25 cellular contexts compared by ENCODE assay signal in the genomic region with DNA sequence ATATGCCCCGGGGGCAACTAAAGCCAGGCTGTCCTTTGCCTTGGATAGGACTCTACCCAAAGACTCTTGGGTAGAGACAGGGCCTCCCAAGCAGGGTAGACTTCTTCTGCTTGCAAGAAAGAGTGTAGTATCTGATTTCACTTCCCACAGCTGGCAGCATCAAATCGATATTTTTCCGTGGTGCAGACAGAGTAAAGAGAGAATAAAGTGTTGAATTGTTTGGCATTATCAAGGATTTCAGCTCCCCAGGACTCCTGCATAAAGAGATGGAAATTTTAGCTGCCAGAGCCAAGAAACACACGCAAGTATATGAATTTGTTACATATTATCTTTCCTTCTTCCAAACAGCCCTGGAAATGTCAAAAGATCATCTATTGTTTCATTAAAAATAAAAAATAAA.
DNase-seq lines count a peak whose midpoint lies in the region; ATAC-seq and TF ChIP-seq lines count a peak whose summit lies in the region.
"Had no signal": no experiment of that assay in that cellular context is flagged by ENCODE, and none has a peak within 500 bp of the region (broad histone marks: within the 10 kb centered on the region; RNA-seq: fewer than 3 reads in every experiment).

No MANE protein-coding gene starts in this region.

- no peak for ATAC-seq in thoracic aorta (ENCODE audit: insufficient number of reproducible peaks, low FRiP score, low read depth)
- ATAC-seq: activated T-cell treated with anti-CD3 and anti-CD28 coated beads, Interleukin-2, amount 50 U/mL, for 4 hours had no signal

- no peak overlapping the region for H3K4me2 ChIP-seq in mesendoderm (ENCODE audit: low read length)

- no peak overlapping the region for H3K56ac ChIP-seq in mesendoderm (ENCODE audit: low read length)

- no peak for TF ChIP-seq CTCF in brain (conservative IDR thresholded peaks at IDR 0.05)
- TF ChIP-seq CTCF in thoracic aorta (IDR thresholded peaks at IDR 0.05): no peak

- no peak overlapping the region for H4K5ac ChIP-seq in mesendoderm (ENCODE audit: low read length)

- no peak overlapping the region for H3K27ac ChIP-seq in mesendoderm (ENCODE audit: low read depth, low read length)
- H3K27ac ChIP-seq in thoracic aorta: peak overlapping the region; percentile 6 to 58
- H3K27ac ChIP-seq: 22Rv1, adrenal gland, GM23248, left ventricle myocardium inferior had no signal

- H3K4me3 ChIP-seq in mesendoderm (ENCODE audit: low read length) (no peak overlapping the region), thoracic aorta (no peak overlapping the region)
- H3K4me3 ChIP-seq: adrenal gland, GM23248, left ventricle myocardium inferior, MG63, sigmoid colon had no signal

- H3K36me3 ChIP-seq in mesendoderm (ENCODE audit: control insufficient read depth, insufficient read depth, low read length): no peaks in the 10 kb centered on the region
- H3K36me3 ChIP-seq in thoracic aorta: no peaks in the 10 kb centered on the region
- H3K36me3 ChIP-seq: adrenal gland, left ventricle myocardium inferior, sigmoid colon had no signal

- H3K27me3 Mint-ChIP-seq in brain: peaks cover 4% of the 10 kb centered on the region
- H3K27me3 Mint-ChIP-seq: activated CD4-positive, alpha-beta T cell treated with anti-CD3 and anti-CD28 coated beads, Interleukin-2, amount 10 ng/mL, durations not matched to agents 24 days and 14 days; CD4-positive, CD25-positive, alpha-beta regulatory T cell had no signal

- no peaks in the 10 kb centered on the region for H3K9me3 ChIP-seq in thoracic aorta
- H3K9me3 ChIP-seq: adrenal gland, left ventricle myocardium inferior, MG63, sigmoid colon, SK-N-SH had no signal

- H3K79me1 ChIP-seq in mesendoderm (ENCODE audit: low read length): no peaks in the 10 kb centered on the region

- H3K4me1 Mint-ChIP-seq in brain: peaks cover 58% of the 10 kb centered on the region
- H3K4me1 Mint-ChIP-seq: activated CD4-positive, alpha-beta T cell treated with anti-CD3 and anti-CD28 coated beads, Interleukin-2, amount 10 ng/mL, durations not matched to agents 24 days and 14 days; CD4-positive, CD25-positive, alpha-beta regulatory T cell had no signal

- peaks cover 5% of the 10 kb centered on the region for H3K36me3 Mint-ChIP-seq in brain
- H3K36me3 Mint-ChIP-seq: CD4-positive, CD25-positive, alpha-beta regulatory T cell; type B pancreatic cell had no signal

- no peak overlapping the region for H3K9ac ChIP-seq in mesendoderm (ENCODE audit: low read length)
- H3K9ac ChIP-seq: GM23248, SK-N-SH had no signal

- H3K27ac Mint-ChIP-seq in brain: peak overlapping the region in 4 of 5 experiments; percentile 68 to 86 (median 71)
- H3K27ac Mint-ChIP-seq: activated CD4-positive, alpha-beta T cell treated with anti-CD3 and anti-CD28 coated beads, Interleukin-2, amount 10 ng/mL, durations not matched to agents 24 days and 14 days; type B pancreatic cell had no signal

- no peak overlapping the region for H3K18ac ChIP-seq in mesendoderm (ENCODE audit: low read length)

- no peak overlapping the region for H3K4ac ChIP-seq in mesendoderm (ENCODE audit: low read depth, low read length)

- no peak overlapping the region for H2AK5ac ChIP-seq in mesendoderm (ENCODE audit: low read length)

- peak overlapping the region; percentile 70 for H2BK5ac ChIP-seq in mesendoderm (ENCODE audit: low read length)

- H3K79me2 ChIP-seq in mesendoderm (ENCODE audit: control insufficient read depth, insufficient read depth, low read length): no peaks in the 10 kb centered on the region

- no peak overlapping the region for H4K8ac ChIP-seq in mesendoderm (ENCODE audit: low read depth, low read length)

- H2BK120ac ChIP-seq in mesendoderm (ENCODE audit: low read depth, low read length): no peak overlapping the region

- peak overlapping the region; percentile 70 for H3K23ac ChIP-seq in mesendoderm (ENCODE audit: low read length)

- H3K4me3 Mint-ChIP-seq in brain: no peak overlapping the region
- H3K4me3 Mint-ChIP-seq: activated CD4-positive, alpha-beta T cell treated with anti-CD3 and anti-CD28 coated beads, Interleukin-2, amount 10 ng/mL, durations not matched to agents 24 days and 14 days; activated T-cell treated with anti-CD3 and anti-CD28 coated beads, Interleukin-2, amount 50 U/mL, for 4 hours; CD4-positive, CD25-positive, alpha-beta regulatory T cell; neural crest cell; type B pancreatic cell had no signal

- H2BK15ac ChIP-seq in mesendoderm (replicated peaks; ENCODE audit: low read depth): no peak overlapping the region

- DNase-seq in NCI-H2107 treated with DMSO at 0.1 percent for 48 hours (lab: John Stamatoyannopoulos, UW; ENCODE audit: unreplicated experiment): peak; percentile 57
- DNase-seq in NCI-H2107 (lab: John Stamatoyannopoulos, UW): no peak
- DNase-seq in mesendoderm: no peak
- DNase-seq in thoracic aorta (ENCODE audit: low spot score): no peak
- no peak for DNase-seq in amniotic stem cell (lab: John Stamatoyannopoulos, UW)
- no peak for DNase-seq in dedifferentiated amniotic fluid mesenchymal stem cell (ENCODE audit: extremely low spot score)
- DNase-seq in EL: no peak
- DNase-seq: activated CD4-positive, alpha-beta T cell treated with anti-CD3 and anti-CD28 coated beads, Interleukin-2, amount 10 ng/mL, durations not matched to agents 24 days and 14 days; activated T-cell treated with anti-CD3 and anti-CD28 coated beads, Interleukin-2, amount 50 U/mL, for 4 hours; CD4-positive, CD25-positive, alpha-beta regulatory T cell; GF-D8; NCI-H146; NCI-H2227 treated with DMSO at 0.1 percent for 48 hours; posterior cingulate gyrus; sigmoid colon; stimulated activated CD8-positive, alpha-beta memory T cell treated with anti-CD3 and anti-CD28 coated beads, Interleukin-4, amount 100 ng/mL, for 48 hours had no signal

- H3K27me3 ChIP-seq in mesendoderm (ENCODE audit: insufficient read depth, low read length, poor library complexity) (no peaks in the 10 kb centered on the region), thoracic aorta (replicated peaks; ENCODE audit: insufficient read depth) (no peaks in the 10 kb centered on the region)
- H3K27me3 ChIP-seq: adrenal gland, MG63, sigmoid colon had no signal

- H3K4me1 ChIP-seq in mesendoderm (ENCODE audit: control insufficient read depth, low read depth, low read length): peaks cover 4% of the 10 kb centered on the region
- H3K4me1 ChIP-seq in thoracic aorta (ENCODE audit: control insufficient read depth in 1 of 2, low read depth in 2 of 2): peaks cover 10 to 28% of the 10 kb centered on the region in 2 donors

- no peaks in the 10 kb centered on the region for H3K9me3 Mint-ChIP-seq in brain
- H3K9me3 Mint-ChIP-seq: activated CD4-positive, alpha-beta T cell treated with anti-CD3 and anti-CD28 coated beads, Interleukin-2, amount 10 ng/mL, durations not matched to agents 24 days and 14 days; activated T-cell treated with anti-CD3 and anti-CD28 coated beads, Interleukin-2, amount 50 U/mL, for 4 hours; CD4-positive, CD25-positive, alpha-beta regulatory T cell; neural crest cell; type B pancreatic cell had no signal

- WGBS in mesendoderm (ENCODE audit: extremely low coverage, insufficient coverage, low lambda C conversion rate): no CpG with 5 or more reads among the region's 4 CpGs
